1 cellular context compared by ENCODE assay signal in genomic region chr4:177667687-177668086, GRCh38.
TF ChIP-seq lines count a peak whose summit lies in the region.

No MANE protein-coding gene starts in this region.

TF ChIP-seq in HEK293, 187 proteins besides CTCF, POLR2A, EP300 and RAD21 (continued from another document):
- TF ChIP-seq, protein P1, sequence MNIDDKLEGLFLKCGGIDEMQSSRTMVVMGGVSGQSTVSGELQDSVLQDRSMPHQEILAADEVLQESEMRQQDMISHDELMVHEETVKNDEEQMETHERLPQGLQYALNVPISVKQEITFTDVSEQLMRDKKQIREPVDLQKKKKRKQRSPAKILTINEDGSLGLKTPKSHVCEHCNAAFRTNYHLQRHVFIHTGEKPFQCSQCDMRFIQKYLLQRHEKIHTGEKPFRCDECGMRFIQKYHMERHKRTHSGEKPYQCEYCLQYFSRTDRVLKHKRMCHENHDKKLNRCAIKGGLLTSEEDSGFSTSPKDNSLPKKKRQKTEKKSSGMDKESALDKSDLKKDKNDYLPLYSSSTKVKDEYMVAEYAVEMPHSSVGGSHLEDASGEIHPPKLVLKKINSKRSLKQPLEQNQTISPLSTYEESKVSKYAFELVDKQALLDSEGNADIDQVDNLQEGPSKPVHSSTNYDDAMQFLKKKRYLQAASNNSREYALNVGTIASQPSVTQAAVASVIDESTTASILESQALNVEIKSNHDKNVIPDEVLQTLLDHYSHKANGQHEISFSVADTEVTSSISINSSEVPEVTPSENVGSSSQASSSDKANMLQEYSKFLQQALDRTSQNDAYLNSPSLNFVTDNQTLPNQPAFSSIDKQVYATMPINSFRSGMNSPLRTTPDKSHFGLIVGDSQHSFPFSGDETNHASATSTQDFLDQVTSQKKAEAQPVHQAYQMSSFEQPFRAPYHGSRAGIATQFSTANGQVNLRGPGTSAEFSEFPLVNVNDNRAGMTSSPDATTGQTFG (tag by site-specific recombination; IDR thresholded peaks at IDR 0.05; ENCODE audit: borderline replicate concordance) = no peak
- TF ChIP-seq ZNF433 (tag by site-specific recombination; IDR thresholded peaks at IDR 0.05; ENCODE audit: low read depth) (no peak), ZNF768 (tag by site-specific recombination; IDR thresholded peaks at IDR 0.05) (no peak)
- TF ChIP-seq, protein P2, sequence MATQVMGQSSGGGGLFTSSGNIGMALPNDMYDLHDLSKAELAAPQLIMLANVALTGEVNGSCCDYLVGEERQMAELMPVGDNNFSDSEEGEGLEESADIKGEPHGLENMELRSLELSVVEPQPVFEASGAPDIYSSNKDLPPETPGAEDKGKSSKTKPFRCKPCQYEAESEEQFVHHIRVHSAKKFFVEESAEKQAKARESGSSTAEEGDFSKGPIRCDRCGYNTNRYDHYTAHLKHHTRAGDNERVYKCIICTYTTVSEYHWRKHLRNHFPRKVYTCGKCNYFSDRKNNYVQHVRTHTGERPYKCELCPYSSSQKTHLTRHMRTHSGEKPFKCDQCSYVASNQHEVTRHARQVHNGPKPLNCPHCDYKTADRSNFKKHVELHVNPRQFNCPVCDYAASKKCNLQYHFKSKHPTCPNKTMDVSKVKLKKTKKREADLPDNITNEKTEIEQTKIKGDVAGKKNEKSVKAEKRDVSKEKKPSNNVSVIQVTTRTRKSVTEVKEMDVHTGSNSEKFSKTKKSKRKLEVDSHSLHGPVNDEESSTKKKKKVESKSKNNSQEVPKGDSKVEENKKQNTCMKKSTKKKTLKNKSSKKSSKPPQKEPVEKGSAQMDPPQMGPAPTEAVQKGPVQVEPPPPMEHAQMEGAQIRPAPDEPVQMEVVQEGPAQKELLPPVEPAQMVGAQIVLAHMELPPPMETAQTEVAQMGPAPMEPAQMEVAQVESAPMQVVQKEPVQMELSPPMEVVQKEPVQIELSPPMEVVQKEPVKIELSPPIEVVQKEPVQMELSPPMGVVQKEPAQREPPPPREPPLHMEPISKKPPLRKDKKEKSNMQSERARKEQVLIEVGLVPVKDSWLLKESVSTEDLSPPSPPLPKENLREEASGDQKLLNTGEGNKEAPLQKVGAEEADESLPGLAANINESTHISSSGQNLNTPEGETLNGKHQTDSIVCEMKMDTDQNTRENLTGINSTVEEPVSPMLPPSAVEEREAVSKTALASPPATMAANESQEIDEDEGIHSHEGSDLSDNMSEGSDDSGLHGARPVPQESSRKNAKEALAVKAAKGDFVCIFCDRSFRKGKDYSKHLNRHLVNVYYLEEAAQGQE (tag by site-specific recombination; IDR thresholded peaks at IDR 0.05) = no peak
